28 cellular contexts compared by ENCODE assay signal in the genomic region with DNA sequence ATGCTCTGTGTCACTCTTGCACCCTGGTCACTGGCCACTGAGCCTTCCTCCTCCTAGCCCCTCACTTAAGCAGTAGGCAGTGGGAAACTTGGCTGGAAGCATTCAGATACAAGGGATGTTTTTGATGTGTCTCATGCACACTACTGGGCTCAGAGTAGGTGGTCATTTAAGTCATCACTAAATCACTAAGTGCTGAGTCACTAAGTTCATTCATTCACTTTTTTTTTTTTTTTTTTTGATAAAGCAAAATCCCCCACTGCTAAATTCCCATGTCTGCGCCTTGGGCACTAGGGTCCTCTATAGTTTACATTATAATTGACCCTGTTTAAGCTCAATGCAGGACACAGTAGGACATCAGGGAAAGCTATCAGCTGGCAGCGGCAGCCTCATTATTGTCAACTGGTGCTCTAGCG.
DNase-seq lines count a peak whose midpoint lies in the region; ATAC-seq, FAIRE-seq and TF ChIP-seq lines count a peak whose summit lies in the region.
"Had no signal": no experiment of that assay in that cellular context is flagged by ENCODE, and none has a peak within 500 bp of the region (broad histone marks: within the 10 kb centered on the region; RNA-seq: fewer than 3 reads in every experiment).

No MANE protein-coding gene starts in this region.

- FAIRE-seq in astrocyte (lab: Jason Lieb, UNC), result peak; percentile 32
- FAIRE-seq: endothelial cell of umbilical vein, HTR-8/SVneo had no signal

- no peaks in the 10 kb centered on the region for H4K20me1 ChIP-seq in astrocyte (ENCODE audit: insufficient read depth, low read length)

- H3K4me3 Mint-ChIP-seq in astrocyte (ENCODE audit: unreplicated experiment), result no peak overlapping the region
- no peak overlapping the region for H3K4me3 Mint-ChIP-seq in nephron progenitor cell
- H3K4me3 Mint-ChIP-seq in activated naive CD8-positive, alpha-beta T cell treated with anti-CD3 and anti-CD28 coated beads, Interleukin-2, amount 50 U/mL, for 24 hours, result no peak overlapping the region
- H3K4me3 Mint-ChIP-seq: activated T-cell treated with anti-CD3 and anti-CD28 coated beads, Interleukin-2, amount 50 U/mL, for 24 hours; brain had no signal

- no peak for TF ChIP-seq CTCF in astrocyte (IDR thresholded peaks at IDR 0.05; ENCODE audit: insufficient read depth, low read depth, low read length)
- TF ChIP-seq CTCF in nephron progenitor cell (IDR thresholded peaks at IDR 0.05), result no peak

- 52% methylated on average over 3 of the region's 3 CpGs for WGBS in right cardiac atrium

- peak; percentile 2 for DNase-seq in HCEC 1CT
- DNase-seq in astrocyte (ENCODE audit: low read depth), result peak; percentile 8
- peak; percentile 39 for DNase-seq in iPS-NIHi11 (ENCODE audit: low spot score)
- no peak for DNase-seq in nephron progenitor cell
- no peak for DNase-seq in right cardiac atrium
- DNase-seq in activated naive CD8-positive, alpha-beta T cell treated with anti-CD3 and anti-CD28 coated beads, Interleukin-2, amount 50 U/mL, for 24 hours, result no peak
- DNase-seq in activated CD4-positive, alpha-beta T cell treated with anti-CD3 and anti-CD28 coated beads for 4 hours, result no peak
- DNase-seq: activated CD4-positive, alpha-beta T cell treated with anti-CD3 and anti-CD28 coated beads for 48 hours; activated gamma-delta T cell; activated T-cell treated with anti-CD3 and anti-CD28 coated beads, Interleukin-2, amount 50 U/mL, for 24 hours; Caco-2; DMS79 treated with DMSO at 0.1 percent for 48 hours; NCI-H1417 treated with DMSO at 0.1 percent for 48 hours; NCI-H2107; NCI-H774; nucleus accumbens; psoas muscle; SK-N-SH; stimulated activated CD4-positive, alpha-beta T cell treated with anti-CD3 and anti-CD28 coated beads, Interleukin-15, amount 100 ng/mL, for 24 hours; stimulated activated naive CD4-positive, alpha-beta T cell; T-helper 2 cell; upper lobe of right lung had no signal

- H3K27me3 ChIP-seq in astrocyte (ENCODE audit: insufficient read depth, low read length) (no peaks in the 10 kb centered on the region), right cardiac atrium (ENCODE audit: control insufficient read depth, insufficient read depth) (no peaks in the 10 kb centered on the region)
- H3K27me3 ChIP-seq: suprapubic skin, upper lobe of right lung had no signal

- H3K9ac ChIP-seq in astrocyte (ENCODE audit: low read length), result no peak overlapping the region
- H3K9ac ChIP-seq: SK-N-SH had no signal

- H3K27ac ChIP-seq in astrocyte (ENCODE audit: low read depth, low read length) (no peak overlapping the region), right cardiac atrium (ENCODE audit: low read length) (no peak overlapping the region)
- H3K27ac ChIP-seq: C4-2B, psoas muscle, suprapubic skin, upper lobe of right lung had no signal

- H3K79me2 ChIP-seq in astrocyte (ENCODE audit: insufficient read depth, low read length), result no peaks in the 10 kb centered on the region

- intact Hi-C loops in right cardiac atrium (cut with DNase I), result no loop called here

- H3K36me3 Mint-ChIP-seq in astrocyte (ENCODE audit: low read depth, unreplicated experiment), result no peaks in the 10 kb centered on the region
- H3K36me3 Mint-ChIP-seq in nephron progenitor cell (ENCODE audit: low read depth), result no peaks in the 10 kb centered on the region
- no peaks in the 10 kb centered on the region for H3K36me3 Mint-ChIP-seq in activated naive CD8-positive, alpha-beta T cell treated with anti-CD3 and anti-CD28 coated beads, Interleukin-2, amount 50 U/mL, for 24 hours (ENCODE audit: low read depth)
- H3K36me3 Mint-ChIP-seq: brain had no signal

- no peak overlapping the region for H2AFZ ChIP-seq in astrocyte (ENCODE audit: low read depth, low read length)

- H3K27me3 Mint-ChIP-seq in astrocyte (ENCODE audit: low read depth, unreplicated experiment), result no peaks in the 10 kb centered on the region
- H3K27me3 Mint-ChIP-seq in nephron progenitor cell (ENCODE audit: low read depth, poor library complexity), result peaks cover 10% of the 10 kb centered on the region
- peaks cover 2% of the 10 kb centered on the region for H3K27me3 Mint-ChIP-seq in activated naive CD8-positive, alpha-beta T cell treated with anti-CD3 and anti-CD28 coated beads, Interleukin-2, amount 50 U/mL, for 24 hours

- H3K4me3 ChIP-seq in astrocyte (ENCODE audit: insufficient read depth, low read depth, low read length) (no peak overlapping the region), right cardiac atrium (ENCODE audit: low read length) (no peak overlapping the region)
- H3K4me3 ChIP-seq: HAP-1, psoas muscle, suprapubic skin, upper lobe of right lung had no signal

- no peak for ATAC-seq in right cardiac atrium
- no peak for ATAC-seq in activated naive CD8-positive, alpha-beta T cell treated with anti-CD3 and anti-CD28 coated beads, Interleukin-2, amount 50 U/mL, for 24 hours
- ATAC-seq: psoas muscle, upper lobe of right lung had no signal

- H3K9me3 ChIP-seq in astrocyte (ENCODE audit: insufficient read depth, low read depth, low read length), result no peaks in the 10 kb centered on the region
- no peaks in the 10 kb centered on the region for H3K9me3 ChIP-seq in right cardiac atrium (ENCODE audit: control insufficient read depth, low read length)
- H3K9me3 ChIP-seq: Caco-2, HAP-1, psoas muscle, SK-N-SH, suprapubic skin, upper lobe of right lung had no signal

- H3K9me3 Mint-ChIP-seq in astrocyte (ENCODE audit: unreplicated experiment) (no peaks in the 10 kb centered on the region), nephron progenitor cell (no peaks in the 10 kb centered on the region)
- no peaks in the 10 kb centered on the region for H3K9me3 Mint-ChIP-seq in activated naive CD8-positive, alpha-beta T cell treated with anti-CD3 and anti-CD28 coated beads, Interleukin-2, amount 50 U/mL, for 24 hours
- H3K9me3 Mint-ChIP-seq: activated T-cell treated with anti-CD3 and anti-CD28 coated beads, Interleukin-2, amount 50 U/mL, for 24 hours; brain had no signal

- H3K36me3 ChIP-seq in astrocyte (ENCODE audit: insufficient read depth, low read length), result no peaks in the 10 kb centered on the region
- H3K36me3 ChIP-seq: HAP-1, suprapubic skin, upper lobe of right lung had no signal

- H3K4me1 ChIP-seq in astrocyte (ENCODE audit: insufficient read depth, low read length) (no peaks in the 10 kb centered on the region), right cardiac atrium (ENCODE audit: control insufficient read depth, insufficient read depth, low read length) (no peaks in the 10 kb centered on the region)
- H3K4me1 ChIP-seq: Caco-2, HAP-1, psoas muscle, suprapubic skin, upper lobe of right lung had no signal

- H3K4me1 Mint-ChIP-seq in astrocyte (ENCODE audit: low read depth, unreplicated experiment) (peaks cover 9% of the 10 kb centered on the region), nephron progenitor cell (peaks cover 12% of the 10 kb centered on the region)
- no peaks in the 10 kb centered on the region for H3K4me1 Mint-ChIP-seq in activated naive CD8-positive, alpha-beta T cell treated with anti-CD3 and anti-CD28 coated beads, Interleukin-2, amount 50 U/mL, for 24 hours

- no peak overlapping the region for H3K27ac Mint-ChIP-seq in astrocyte (ENCODE audit: unreplicated experiment)
- no peak overlapping the region for H3K27ac Mint-ChIP-seq in nephron progenitor cell
- no peak overlapping the region for H3K27ac Mint-ChIP-seq in activated naive CD8-positive, alpha-beta T cell treated with anti-CD3 and anti-CD28 coated beads, Interleukin-2, amount 50 U/mL, for 24 hours
- H3K27ac Mint-ChIP-seq: activated T-cell treated with anti-CD3 and anti-CD28 coated beads, Interleukin-2, amount 50 U/mL, for 24 hours; brain had no signal

- H3K4me2 ChIP-seq in astrocyte (ENCODE audit: low read length), result no peak overlapping the region
- H3K4me2 ChIP-seq: SK-N-SH had no signal

Comparison
In these comparisons a context has a peak if more than half of its experiments do, and no peak if none do; other contexts are left out.
1. DNase-seq: peak in HCEC 1CT (single experiment), astrocyte (single experiment) and iPS-NIHi11 (single experiment); none in nephron progenitor cell (single experiment), right cardiac atrium (0 of 3), activated naive CD8-positive, alpha-beta T cell treated with anti-CD3 and anti-CD28 coated beads, Interleukin-2, amount 50 U/mL, for 24 hours (single experiment) and activated CD4-positive, alpha-beta T cell treated with anti-CD3 and anti-CD28 coated beads for 4 hours (0 of 2).